12 cellular contexts compared by ENCODE assay signal in genomic region chr18:48780151-48781001, GRCh38.
A peak's percentile ranks its signal among the peaks of the same experiment; 100 is the strongest.
DNase-seq lines count a peak whose midpoint lies in the region; ATAC-seq and TF ChIP-seq lines count a peak whose summit lies in the region.
"Had no signal": no experiment of that assay in that cellular context is flagged by ENCODE, and none has a peak within 500 bp of the region (broad histone marks: within the 10 kb centered on the region; RNA-seq: fewer than 3 reads in every experiment).

No MANE protein-coding gene starts in this region.

- H3K4me1 ChIP-seq in breast epithelium (peaks cover 5 to 10% of the 10 kb centered on the region in 2 donors), osteoblast (ENCODE audit: insufficient read depth, low read length) (peaks cover 59% of the 10 kb centered on the region), aorta (ENCODE audit: control insufficient read depth in 1 of 2, insufficient read depth in 2 of 2, low read length in 2 of 2) (no peaks in the 10 kb centered on the region)

- H3K27me3 ChIP-seq in breast epithelium: no peaks in the 10 kb centered on the region
- H3K27me3 ChIP-seq in osteoblast (ENCODE audit: insufficient read depth, low read length): no peaks in the 10 kb centered on the region
- no peaks in the 10 kb centered on the region for H3K27me3 ChIP-seq in aorta (ENCODE audit: control insufficient read depth in 1 of 2, insufficient read depth in 2 of 2, low read length in 1 of 2)

- peaks cover 13% of the 10 kb centered on the region for H3K79me2 ChIP-seq in osteoblast (ENCODE audit: insufficient read depth, low read length)

- intact Hi-C loops in breast epithelium (cut with DNase I; ENCODE audit: low total_unique reads) (no loop called here), MCF 10A (cut with micrococcal nuclease) (no loop called here), aorta (cut with DNase I) (loop anchor here in 1 of 2 donors (2.0 to 5.0 kb wide), 3 partner anchors 92 to 162 kb away; no protein-coding TSS in a partner anchor)

- H3K27ac Mint-ChIP-seq in MCF 10A (ENCODE audit: low read depth, unreplicated experiment): no peak overlapping the region

- H3K4me1 Mint-ChIP-seq in MCF 10A (ENCODE audit: insufficient read depth, unreplicated experiment): peaks cover 4% of the 10 kb centered on the region

- BruUV-seq in MCF 10A (replicated peaks; lab: Mats Ljungman, UMichigan): no TSS peak

- no peaks in the 10 kb centered on the region for H4K20me1 ChIP-seq in osteoblast (ENCODE audit: insufficient read depth, low read length)

- H2AFZ ChIP-seq in osteoblast (ENCODE audit: low read length): no peak overlapping the region

- H3K36me3 ChIP-seq in breast epithelium (no peaks in the 10 kb centered on the region), osteoblast (ENCODE audit: insufficient read depth, low read length) (peaks cover 13% of the 10 kb centered on the region), aorta (ENCODE audit: control insufficient read depth in 1 of 2, insufficient read depth in 2 of 2, low read length in 1 of 2) (no peaks in the 10 kb centered on the region)

- H3K9me3 Mint-ChIP-seq in MCF 10A (ENCODE audit: unreplicated experiment): no peaks in the 10 kb centered on the region

- H3K4me3 Mint-ChIP-seq in MCF 10A (ENCODE audit: unreplicated experiment): no peak overlapping the region

- H3K27me3 Mint-ChIP-seq in MCF 10A (ENCODE audit: insufficient read depth, unreplicated experiment): no peaks in the 10 kb centered on the region

- H3K27ac ChIP-seq in breast epithelium: peak overlapping the region; percentile 36 to 75
- peak overlapping the region; percentile 85 for H3K27ac ChIP-seq in osteoblast (ENCODE audit: low read depth, low read length)
- peak overlapping the region in 1 of 2 donors; percentile 90 for H3K27ac ChIP-seq in aorta (ENCODE audit: low read depth in 1 of 2, low read length in 2 of 2)

- no peak for DNase-seq in breast epithelium (ENCODE audit: low spot score in 2 of 2)
- DNase-seq in MCF 10A (ENCODE audit: unreplicated experiment): no peak
- DNase-seq in fibroblast of the aortic adventitia (ENCODE audit: low read depth): peak; percentile 61
- peak; percentile 94 for DNase-seq in osteoblast (ENCODE audit: insufficient read length, low spot score, missing footprints)
- DNase-seq in aorta: peak in 1 of 2 donors; percentile 74
- no peak for DNase-seq in activated gamma-delta T cell treated with Interleukin-2 at 50 U/mL for 16 hours
- DNase-seq in stimulated activated CD8-positive, alpha-beta memory T cell treated with anti-CD3 and anti-CD28 coated beads, Interleukin-4, amount 100 ng/mL, for 48 hours: no peak
- DNase-seq: 8988T, kidney glomerular epithelial cell, NCI-H1105 treated with DMSO at 0.1 percent for 48 hours, RPMI8226 had no signal

- H3K9me3 ChIP-seq in breast epithelium (no peaks in the 10 kb centered on the region), osteoblast (ENCODE audit: low read depth, low read length) (no peaks in the 10 kb centered on the region), aorta (ENCODE audit: control insufficient read depth, low read length) (no peaks in the 10 kb centered on the region)

- no peak for TF ChIP-seq CTCF in breast epithelium (IDR thresholded peaks at IDR 0.05)
- TF ChIP-seq CTCF in MCF 10A (IDR thresholded peaks at IDR 0.05; ENCODE audit: unreplicated experiment): no peak
- TF ChIP-seq CTCF in fibroblast of the aortic adventitia (IDR thresholded peaks at IDR 0.05; ENCODE audit: insufficient read depth, low read length): no peak
- TF ChIP-seq CTCF in osteoblast (IDR thresholded peaks at IDR 0.05; ENCODE audit: extremely low read depth, low read depth, low read length): no peak

- H3K4me2 ChIP-seq in osteoblast (ENCODE audit: insufficient read depth, low read length): peak overlapping the region; percentile 63

- ATAC-seq in aorta (ENCODE audit: low FRiP score) (peak; percentile 2), HG03342 (IDR thresholded peaks at IDR 0.05; ENCODE audit: unreplicated experiment) (no peak)

- POLR2A ChIA-PET in MCF 10A (lab: Yijun Ruan, JAX): no interaction called here

- no peak for TF ChIP-seq POLR2A in breast epithelium (IDR thresholded peaks at IDR 0.05)

- peaks cover 9% of the 10 kb centered on the region for H3K36me3 Mint-ChIP-seq in MCF 10A (ENCODE audit: insufficient read depth, unreplicated experiment)

- CTCF ChIA-PET in MCF 10A (lab: Yijun Ruan, JAX): interaction anchor here (0.7 to 0.8 kb wide), 2 partner anchors 42 to 384 kb away, joined by 3 read pairs; no protein-coding TSS in a partner anchor

- WGBS in aorta, 2 donors: 7 to 11% methylated on average over 19 of the region's 19 CpGs

- H3K4me3 ChIP-seq in breast epithelium (peak overlapping the region in 1 of 3 donors; percentile 48), fibroblast of the aortic adventitia (ENCODE audit: low read depth, low read length) (no peak overlapping the region), osteoblast (ENCODE audit: insufficient read depth, low read length) (no peak overlapping the region), aorta (ENCODE audit: low read length in 2 of 2) (no peak overlapping the region)

Comparison
In these comparisons a context has a peak if more than half of its experiments do, and no peak if none do; other contexts are left out.
1. DNase-seq: peak in fibroblast of the aortic adventitia (single experiment) and osteoblast (single experiment); none in breast epithelium (0 of 2), MCF 10A (single experiment), activated gamma-delta T cell treated with Interleukin-2 at 50 U/mL for 16 hours (single experiment) and stimulated activated CD8-positive, alpha-beta memory T cell treated with anti-CD3 and anti-CD28 coated beads, Interleukin-4, amount 100 ng/mL, for 48 hours (single experiment).